ENCODE assay signal across 10 cellular contexts in the genomic region with DNA sequence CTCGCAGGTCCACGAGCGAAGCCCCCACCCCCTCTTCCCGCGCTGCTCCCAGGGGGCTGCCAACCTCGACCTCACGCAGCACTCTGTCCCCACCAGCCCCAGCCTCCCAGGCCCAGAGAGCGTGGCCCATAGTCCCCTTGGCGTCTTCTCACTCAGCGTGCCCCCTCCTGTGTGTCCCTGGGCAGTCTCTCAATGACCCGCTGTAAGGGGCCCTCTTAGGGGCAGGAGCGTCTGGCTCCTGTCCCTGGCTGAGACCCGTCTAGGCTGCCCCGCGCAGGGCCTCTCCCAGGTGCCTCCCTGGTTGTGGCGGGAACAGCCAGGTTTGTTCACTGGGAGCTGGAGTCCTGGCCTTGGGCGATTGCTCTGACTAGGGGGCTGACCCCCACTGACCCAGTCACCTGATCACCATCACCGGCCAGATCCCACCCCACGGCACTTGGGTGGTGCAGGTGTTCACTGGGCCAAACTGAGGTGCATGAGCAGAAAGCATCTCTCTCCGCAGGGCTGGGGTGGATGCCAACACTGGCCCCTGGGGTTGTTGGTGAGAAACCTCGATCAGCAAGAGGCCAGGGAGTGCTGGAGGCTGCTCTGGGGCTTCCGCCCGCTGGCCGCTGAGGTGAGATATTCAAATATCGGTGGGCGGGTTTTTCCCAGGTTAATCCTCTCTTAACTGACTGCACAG. TPM values are rescaled to one million over a fixed set of nuclear protein-coding genes. Genes with fewer than 3 reads are reported as not detected.
DNase-seq lines count a peak whose midpoint lies in the region; ATAC-seq and TF ChIP-seq lines count a peak whose summit lies in the region.
"Had no signal": no experiment of that assay in that cellular context is flagged by ENCODE, and none has a peak within 500 bp of the region (broad histone marks: within the 10 kb centered on the region; RNA-seq: fewer than 3 reads in every experiment).

No MANE protein-coding gene starts in this region.

- POLR2A ChIA-PET in activated CD8-positive, alpha-beta T cell treated with anti-CD3 and anti-CD28 coated beads for 36 hours (lab: Charles Lee): no interaction called here

- TF ChIP-seq POLR2A in vagina (IDR thresholded peaks at IDR 0.05) (no peak), gastroesophageal sphincter (IDR thresholded peaks at IDR 0.05) (no peak)

- H3K4me3 ChIP-seq in OCI-LY3 (ENCODE audit: low read length) (peak overlapping the region; percentile 75), vagina (no peak overlapping the region), gastroesophageal sphincter (no peak overlapping the region)
- H3K4me3 ChIP-seq: cardiac muscle cell had no signal

- H3K27ac ChIP-seq in OCI-LY3 (ENCODE audit: low read length) (peak overlapping the region; percentile 99), vagina (no peak overlapping the region), gastroesophageal sphincter (no peak overlapping the region)
- H3K27ac ChIP-seq: cardiac muscle cell had no signal

- H3K27me3 Mint-ChIP-seq in activated CD8-positive, alpha-beta T cell treated with anti-CD3 and anti-CD28 coated beads for 36 hours: peaks cover 4% of the 10 kb centered on the region

- H3K79me2 ChIP-seq in OCI-LY3 (ENCODE audit: low read length): peaks cover 4% of the 10 kb centered on the region; the same call in 1 of the 2 replicates

- H3K9me3 Mint-ChIP-seq in activated CD8-positive, alpha-beta T cell treated with anti-CD3 and anti-CD28 coated beads for 36 hours: no peaks in the 10 kb centered on the region

- ATAC-seq in GM19025 (IDR thresholded peaks at IDR 0.05; ENCODE audit: low read depth, unreplicated experiment): peak; percentile 35
- peak; percentile 42 for ATAC-seq in HG02763 (IDR thresholded peaks at IDR 0.05; ENCODE audit: unreplicated experiment)
- no peak for ATAC-seq in activated CD8-positive, alpha-beta T cell treated with anti-CD3 and anti-CD28 coated beads for 36 hours
- no peak for ATAC-seq in gastroesophageal sphincter

- TF ChIP-seq CTCF in OCI-LY3 (IDR thresholded peaks at IDR 0.05; ENCODE audit: low read depth, low read length) (no peak), vagina (IDR thresholded peaks at IDR 0.05) (no peak), gastroesophageal sphincter (IDR thresholded peaks at IDR 0.05) (no peak)
- no peak for TF ChIP-seq CTCF in activated CD8-positive, alpha-beta T cell treated with anti-CD3 and anti-CD28 coated beads for 36 hours (IDR thresholded peaks at IDR 0.05)

- H3K27me3 ChIP-seq in OCI-LY3 (ENCODE audit: low read depth, low read length) (no peaks in the 10 kb centered on the region), vagina (no peaks in the 10 kb centered on the region), gastroesophageal sphincter (peaks cover 20% of the 10 kb centered on the region)
- H3K27me3 ChIP-seq: cardiac muscle cell had no signal

- no peak for TF ChIP-seq EP300 in gastroesophageal sphincter (IDR thresholded peaks at IDR 0.05)

- H3K27ac Mint-ChIP-seq in activated CD8-positive, alpha-beta T cell treated with anti-CD3 and anti-CD28 coated beads for 36 hours: no peak overlapping the region

- CTCF ChIA-PET in activated CD8-positive, alpha-beta T cell treated with anti-CD3 and anti-CD28 coated beads for 36 hours (lab: Charles Lee): no interaction called here

- WGBS in gastroesophageal sphincter (ENCODE audit: low coverage in 1 of 2), 2 donors: 50 to 67% methylated on average over 1 to 13 of the region's 26 CpGs

- DNase-seq in vagina (ENCODE audit: extremely low spot score in 2 of 2): peak; percentile 62 to 77
- no peak for DNase-seq in activated CD8-positive, alpha-beta T cell treated with anti-CD3 and anti-CD28 coated beads for 36 hours
- no peak for DNase-seq in UCSD-AML1 (lab: John Stamatoyannopoulos, UW; ENCODE audit: unreplicated experiment)
- DNase-seq: activated CD4-positive, alpha-beta T cell treated with anti-CD3 and anti-CD28 coated beads for 1 hour had no signal

- no peaks in the 10 kb centered on the region for H3K4me1 Mint-ChIP-seq in activated CD8-positive, alpha-beta T cell treated with anti-CD3 and anti-CD28 coated beads for 36 hours (ENCODE audit: low read depth)

- H4K20me1 ChIP-seq in OCI-LY3 (ENCODE audit: insufficient read depth, low read length): no peaks in the 10 kb centered on the region

- H2AFZ ChIP-seq in OCI-LY3 (ENCODE audit: low read depth, low read length): no peak overlapping the region

- H3K4me1 ChIP-seq in OCI-LY3 (ENCODE audit: low read length) (peaks cover 63% of the 10 kb centered on the region), vagina (no peaks in the 10 kb centered on the region), gastroesophageal sphincter (no peaks in the 10 kb centered on the region)

- no peak overlapping the region for H3K4me3 Mint-ChIP-seq in activated CD8-positive, alpha-beta T cell treated with anti-CD3 and anti-CD28 coated beads for 36 hours

- peak overlapping the region; percentile 98 for H3K9ac ChIP-seq in OCI-LY3 (ENCODE audit: low read length)

- no peaks in the 10 kb centered on the region for H3K36me3 Mint-ChIP-seq in activated CD8-positive, alpha-beta T cell treated with anti-CD3 and anti-CD28 coated beads for 36 hours (ENCODE audit: low read depth)

- intact Hi-C loops in vagina (cut with DNase I): no loop called here
- intact Hi-C loops in activated CD8-positive, alpha-beta T cell treated with anti-CD3 and anti-CD28 coated beads for 36 hours (cut with micrococcal nuclease): no loop called here

- H3K36me3 ChIP-seq in OCI-LY3 (replicated peaks; ENCODE audit: low read depth, low read length): no peaks in the 10 kb centered on the region
- no peaks in the 10 kb centered on the region for H3K36me3 ChIP-seq in vagina
- H3K36me3 ChIP-seq in gastroesophageal sphincter: no peaks in the 10 kb centered on the region
- H3K36me3 ChIP-seq: cardiac muscle cell had no signal

- H3K9me3 ChIP-seq in OCI-LY3 (ENCODE audit: insufficient read depth, low read length) (no peaks in the 10 kb centered on the region), vagina (no peaks in the 10 kb centered on the region), gastroesophageal sphincter (no peaks in the 10 kb centered on the region)

- H3K4me2 ChIP-seq in OCI-LY3 (ENCODE audit: low read length): peak overlapping the region; percentile 100

RNA-seq across cellular contexts. Expression of a gene that starts 12.6 kb away (rescaled TPM):
- 6.4 TPM for total RNA-seq in vagina
- 1 to 10 TPM in 1 of 2 experiments, under 1 TPM in 1; 0.90 to 1.1 TPM for total RNA-seq in activated CD8-positive, alpha-beta T cell treated with anti-CD3 and anti-CD28 coated beads for 36 hours
- 1 to 10 TPM; 1.6 to 5.1 (median 3.0) TPM for total RNA-seq in gastroesophageal sphincter
- total RNA-seq: cardiac muscle cell, renal cortical epithelial cell had no signal

Comparison
In these comparisons a context has a peak if more than half of its experiments do, and no peak if none do; other contexts are left out.
1. ATAC-seq: peak in GM19025 (single experiment) and HG02763 (single experiment); none in activated CD8-positive, alpha-beta T cell treated with anti-CD3 and anti-CD28 coated beads for 36 hours (single experiment) and gastroesophageal sphincter (single experiment).
2. DNase-seq: peak in vagina (2 of 2); none in activated CD8-positive, alpha-beta T cell treated with anti-CD3 and anti-CD28 coated beads for 36 hours (single experiment) and UCSD-AML1 (single experiment).